In the genomic region with DNA sequence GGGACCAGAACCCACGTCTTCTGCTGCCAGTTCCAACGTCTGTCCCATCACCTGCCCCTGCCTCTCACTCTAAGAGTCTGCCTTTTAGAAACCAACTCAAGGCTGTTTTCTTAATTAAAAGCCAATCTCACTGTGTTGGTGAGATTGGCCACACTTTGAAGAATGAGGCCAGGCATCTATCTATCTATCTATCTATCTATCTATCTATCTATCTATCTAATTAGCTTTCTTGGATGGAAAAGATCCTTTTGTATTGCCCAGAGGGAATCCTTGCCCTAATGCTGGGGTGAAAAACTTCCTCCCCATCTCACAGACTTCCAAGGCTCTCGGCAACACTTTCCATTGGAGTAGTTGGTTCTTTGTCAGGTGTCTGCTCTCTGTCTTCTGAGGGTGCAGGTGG, we compare ENCODE assay signal across 1 cellular context.
TF ChIP-seq lines count a peak whose summit lies in the region.

No MANE protein-coding gene starts in this region.

TF ChIP-seq in IMR-90, 13 proteins besides CTCF, POLR2A, EP300 and RAD21:
- TF ChIP-seq BHLHE40 (IDR thresholded peaks at IDR 0.05; ENCODE audit: low read depth, low read length) = no peak
